ENCODE assay signal across 28 cellular contexts in genomic region chr3:25558106-25558505, GRCh38.
DNase-seq lines count a peak whose midpoint lies in the region; ATAC-seq, FAIRE-seq and TF ChIP-seq lines count a peak whose summit lies in the region.
"Had no signal": no experiment of that assay in that cellular context is flagged by ENCODE, and none has a peak within 500 bp of the region (broad histone marks: within the 10 kb centered on the region; RNA-seq: fewer than 3 reads in every experiment).

No MANE protein-coding gene starts in this region.

- ATAC-seq in HepG2, result no peak
- ATAC-seq in left cardiac atrium, result peak; percentile 48 to 70
- ATAC-seq: naive thymus-derived CD8-positive, alpha-beta T cell had no signal

- no peak overlapping the region for H3K4me3 ChIP-seq in liver (ENCODE audit: low read depth in 1 of 3, low read length in 3 of 3)
- H3K4me3 ChIP-seq in HepG2 (replicated peaks in 1 of 3; ENCODE audit: insufficient read depth in 1 of 3, low read depth in 2 of 3, low read length in 3 of 3), result no peak overlapping the region
- H3K4me3 ChIP-seq: esophagus squamous epithelium, hepatocyte, transverse colon had no signal

- TF ChIP-seq POLR2A in HepG2 (IDR thresholded peaks at IDR 0.05; ENCODE audit: insufficient read depth in 1 of 2, low read depth in 2 of 2, low read length in 2 of 2), result no peak

- TF ChIP-seq RAD21 in liver (IDR thresholded peaks at IDR 0.05) (peak in 1 of 2 donors; percentile 28), HepG2 (CRISPR knock-in tag; IDR thresholded peaks at IDR 0.05) (no peak)

- no peaks in the 10 kb centered on the region for H3K79me2 ChIP-seq in HepG2 (ENCODE audit: insufficient read depth, low read length)
- H3K79me2 ChIP-seq: parathyroid adenoma had no signal

- H3K36me3 Mint-ChIP-seq in osteocyte (ENCODE audit: unreplicated experiment) (no peaks in the 10 kb centered on the region), glutamatergic neuron (ENCODE audit: unreplicated experiment) (no peaks in the 10 kb centered on the region)
- H3K36me3 Mint-ChIP-seq: naive thymus-derived CD8-positive, alpha-beta T cell had no signal

- H3K4me2 ChIP-seq in HepG2 (ENCODE audit: low read depth, low read length), result no peak overlapping the region
- H3K4me2 ChIP-seq: hepatocyte had no signal

- in situ Hi-C loops in HepG2 (cut with HindIII; ENCODE audit: extremely low pct_ligation_motif_present, low pct_unique_long_range_greater_than_20kb), result no loop called here

- H3K4me1 Mint-ChIP-seq in osteocyte (ENCODE audit: unreplicated experiment) (peaks cover 6% of the 10 kb centered on the region), glutamatergic neuron (ENCODE audit: low read depth, unreplicated experiment) (peaks cover 9% of the 10 kb centered on the region)
- H3K4me1 Mint-ChIP-seq: activated CD4-positive, alpha-beta memory T cell treated with anti-CD3 and anti-CD28 coated beads, Interleukin-2, amount 10 ng/mL, durations not matched to agents 7 days and 5 days; naive thymus-derived CD8-positive, alpha-beta T cell had no signal

- POLR2A ChIA-PET in HepG2 (lab: Yijun Ruan, JAX), result no interaction called here

- no peak for FAIRE-seq in HepG2 (lab: Jason Lieb, UNC)
- FAIRE-seq: GM18507, islet of Langerhans, small intestine had no signal

- peaks cover 0 to 2% (median 0%) of the 10 kb centered on the region in 4 donors for H3K4me1 ChIP-seq in liver (ENCODE audit: control insufficient read depth in 4 of 4, insufficient read depth in 4 of 4, low read length in 3 of 4)
- no peaks in the 10 kb centered on the region for H3K4me1 ChIP-seq in HepG2 (ENCODE audit: insufficient read depth, low read length)
- H3K4me1 ChIP-seq: BE2C, parathyroid adenoma had no signal

- no peak overlapping the region for H3K27ac ChIP-seq in liver (ENCODE audit: low read depth in 1 of 2, low read length in 2 of 2)
- no peak overlapping the region for H3K27ac ChIP-seq in HepG2 (ENCODE audit: extremely low read length, insufficient read depth, low read length)
- H3K27ac ChIP-seq: 22Rv1, hepatocyte, parathyroid adenoma, transverse colon had no signal

- CTCF ChIA-PET in HepG2 (lab: Yijun Ruan, JAX; ENCODE audit: low intra/inter-chr PET ratio, low total read pairs), result no interaction called here

- BruUV-seq in HepG2 (replicated peaks; lab: Mats Ljungman, UMichigan), result no TSS peak

- H3K27me3 ChIP-seq in liver (ENCODE audit: control insufficient read depth in 4 of 4, insufficient read depth in 4 of 4, low read length in 3 of 4), result no peaks in the 10 kb centered on the region
- H3K27me3 ChIP-seq in HepG2 (ENCODE audit: control insufficient read depth in 1 of 2, insufficient read depth in 2 of 2, low read length in 2 of 2), result no peaks in the 10 kb centered on the region
- H3K27me3 ChIP-seq: BE2C, esophagus squamous epithelium, hepatocyte, transverse colon had no signal

- H3K9me3 ChIP-seq in liver (ENCODE audit: control insufficient read depth in 4 of 4, low read length in 3 of 4) (no peaks in the 10 kb centered on the region), HepG2 (ENCODE audit: low read length) (no peaks in the 10 kb centered on the region)
- H3K9me3 ChIP-seq: BE2C, esophagus squamous epithelium, transverse colon had no signal

- H3K36me3 ChIP-seq in liver (ENCODE audit: control insufficient read depth in 4 of 4, insufficient read depth in 3 of 4, low read depth in 1 of 4, low read length in 3 of 4) (no peaks in the 10 kb centered on the region), HepG2 (replicated peaks in 1 of 2; ENCODE audit: control insufficient read depth in 1 of 2, insufficient read depth in 2 of 2, low read length in 2 of 2) (no peaks in the 10 kb centered on the region)
- H3K36me3 ChIP-seq: BE2C, esophagus squamous epithelium, transverse colon had no signal

- H3K27me3 Mint-ChIP-seq in osteocyte (ENCODE audit: unreplicated experiment), result no peaks in the 10 kb centered on the region
- no peaks in the 10 kb centered on the region for H3K27me3 Mint-ChIP-seq in glutamatergic neuron (ENCODE audit: unreplicated experiment)
- H3K27me3 Mint-ChIP-seq: activated CD4-positive, alpha-beta memory T cell treated with anti-CD3 and anti-CD28 coated beads, Interleukin-2, amount 10 ng/mL, durations not matched to agents 7 days and 5 days had no signal

- H3K27ac Mint-ChIP-seq in osteocyte (ENCODE audit: unreplicated experiment) (no peak overlapping the region), glutamatergic neuron (ENCODE audit: unreplicated experiment) (no peak overlapping the region)
- H3K27ac Mint-ChIP-seq: activated CD4-positive, alpha-beta memory T cell treated with anti-CD3 and anti-CD28 coated beads, Interleukin-2, amount 10 ng/mL, durations not matched to agents 7 days and 5 days; naive thymus-derived CD8-positive, alpha-beta T cell had no signal

- H3K9me3 Mint-ChIP-seq in osteocyte (ENCODE audit: unreplicated experiment), result no peaks in the 10 kb centered on the region
- H3K9me3 Mint-ChIP-seq in glutamatergic neuron (ENCODE audit: unreplicated experiment), result no peaks in the 10 kb centered on the region
- H3K9me3 Mint-ChIP-seq: activated CD4-positive, alpha-beta memory T cell treated with anti-CD3 and anti-CD28 coated beads, Interleukin-2, amount 10 ng/mL, durations not matched to agents 7 days and 5 days; naive thymus-derived CD8-positive, alpha-beta T cell had no signal

- intact Hi-C loops in HepG2 (cut with micrococcal nuclease; ENCODE audit: unreplicated experiment), result no loop called here
- intact Hi-C loops in left cardiac atrium (cut with DNase I), result no loop called here

- TF ChIP-seq EP300 in HepG2 (IDR thresholded peaks at IDR 0.05; ENCODE audit: low read depth in 2 of 2, low read length in 2 of 2) (no peak), HepG2 (CRISPR knock-in tag; IDR thresholded peaks at IDR 0.05; ENCODE audit: borderline replicate concordance) (no peak)

- H3K9ac ChIP-seq in liver (ENCODE audit: low read depth in 1 of 2, low read length in 2 of 2) (no peak overlapping the region), HepG2 (ENCODE audit: insufficient read depth, low read depth, low read length) (no peak overlapping the region)
- H3K9ac ChIP-seq: parathyroid adenoma had no signal

- H3K4me3 Mint-ChIP-seq in osteocyte (ENCODE audit: unreplicated experiment) (no peak overlapping the region), glutamatergic neuron (ENCODE audit: unreplicated experiment) (no peak overlapping the region)
- H3K4me3 Mint-ChIP-seq: activated CD4-positive, alpha-beta memory T cell treated with anti-CD3 and anti-CD28 coated beads, Interleukin-2, amount 10 ng/mL, durations not matched to agents 7 days and 5 days; naive thymus-derived CD8-positive, alpha-beta T cell had no signal

- no peak for DNase-seq in HepG2 (ENCODE audit: low spot score)
- DNase-seq in left cardiac atrium, result no peak
- peak; percentile 5 for DNase-seq in pons (ENCODE audit: low spot score)
- no peak for DNase-seq in GM03348 (ENCODE audit: low spot score)
- DNase-seq in osteocyte (ENCODE audit: extremely low spot score, unreplicated experiment), result no peak
- DNase-seq in glutamatergic neuron, result no peak
- DNase-seq in COLO668 (lab: John Stamatoyannopoulos, UW; ENCODE audit: unreplicated experiment), result no peak
- DNase-seq: activated CD4-positive, alpha-beta memory T cell treated with anti-CD3 and anti-CD28 coated beads, Interleukin-2, amount 10 ng/mL, durations not matched to agents 7 days and 5 days; activated CD4-positive, CD25-positive, alpha-beta regulatory T cell; activated gamma-delta T cell treated with Interleukin-2 at 50 U/mL for 16 hours; activated T-cell treated with anti-CD3 and anti-CD28 coated beads for 4 hours; BE2C; effector CD8-positive, alpha-beta T cell; esophagus squamous epithelium; MM.1S; naive thymus-derived CD8-positive, alpha-beta T cell; NCI-H146; NCI-H2171 treated with DMSO at 0.1 percent for 48 hours; NCI-H69; small intestine; stimulated activated naive CD4-positive, alpha-beta T cell; transverse colon had no signal

- 68% methylated on average over 5 of the region's 5 CpGs for WGBS in liver
- WGBS in HepG2 (ENCODE audit: low lambda C conversion rate), result 57% methylated on average over 5 of the region's 5 CpGs

- H2AFZ ChIP-seq in HepG2 (ENCODE audit: low read length), result no peak overlapping the region
- H2AFZ ChIP-seq: hepatocyte, parathyroid adenoma had no signal

- H4K20me1 ChIP-seq in HepG2 (ENCODE audit: insufficient read depth, low read length), result no peaks in the 10 kb centered on the region

- TF ChIP-seq CTCF in liver (IDR thresholded peaks at IDR 0.05; ENCODE audit: low read depth, low read length, missing input control) (no peak), HepG2 (CRISPR knock-in tag; IDR thresholded peaks at IDR 0.05) (no peak), osteocyte (IDR thresholded peaks at IDR 0.05) (no peak), glutamatergic neuron (IDR thresholded peaks at IDR 0.05; ENCODE audit: partially characterized antibody, unreplicated experiment) (no peak)

TF ChIP-seq in liver, 16 proteins besides CTCF, POLR2A, EP300 and RAD21 (continues in another document):
- TF ChIP-seq JUND (IDR thresholded peaks at IDR 0.05), result no peak
- peak in 1 of 2 donors; percentile 36 for TF ChIP-seq RXRA (IDR thresholded peaks at IDR 0.05)

TF ChIP-seq in HepG2, 621 proteins besides CTCF, POLR2A, EP300 and RAD21 (continues in another document):
- TF ChIP-seq TBL1XR1 (IDR thresholded peaks at IDR 0.05; ENCODE audit: borderline replicate concordance, low read length, partially characterized antibody) (no peak), FOXA1 (IDR thresholded peaks at IDR 0.05) (no peak), FOXA1 (CRISPR knock-in tag; IDR thresholded peaks at IDR 0.05) (no peak), PHF21A (CRISPR knock-in tag; IDR thresholded peaks at IDR 0.05) (no peak), GATA4 (IDR thresholded peaks at IDR 0.05; ENCODE audit: borderline replicate concordance, low read depth) (no peak), ZNF547 (CRISPR knock-in tag; IDR thresholded peaks at IDR 0.05) (no peak), ZFY (CRISPR knock-in tag; IDR thresholded peaks at IDR 0.05) (no peak), SKIL (CRISPR knock-in tag; IDR thresholded peaks at IDR 0.05; ENCODE audit: borderline replicate concordance) (no peak), HNRNPH1 (optimal IDR thresholded peaks at IDR 0.05; ENCODE audit: low read depth, low read length) (no peak), ZNF446 (CRISPR knock-in tag; IDR thresholded peaks at IDR 0.05) (no peak)
